Comparison of ENCODE assay signal across 1 cellular context in the genomic region with DNA sequence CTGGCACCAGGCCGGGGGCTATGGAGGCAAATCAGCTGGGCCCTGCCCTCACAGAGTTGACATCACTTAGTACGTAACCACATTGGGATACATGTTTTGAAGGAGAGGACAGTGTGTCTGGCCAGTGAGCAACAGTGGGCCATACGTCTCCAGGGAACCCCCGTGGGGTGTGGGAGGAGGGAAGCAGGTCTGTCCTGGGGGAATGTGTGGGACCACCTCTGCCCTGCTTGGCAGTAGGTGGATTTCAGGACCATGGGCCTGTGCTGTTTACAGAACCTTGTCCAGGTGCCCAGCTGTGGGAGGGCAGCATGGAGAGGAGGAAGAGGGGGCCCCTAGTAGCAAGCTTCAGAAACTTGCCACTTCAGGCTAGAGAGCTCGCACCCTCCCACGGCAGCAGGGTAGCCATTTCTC.
TF ChIP-seq lines count a peak whose summit lies in the region.

No MANE protein-coding gene starts in this region.

TF ChIP-seq in H1, 55 proteins besides CTCF, POLR2A, EP300 and RAD21:
- TF ChIP-seq SUZ12 (IDR thresholded peaks at IDR 0.05; ENCODE audit: low read length) = no peak
- TF ChIP-seq FOSL1 (IDR thresholded peaks at IDR 0.05; ENCODE audit: insufficient read depth, low read depth, low read length) = no peak
- TF ChIP-seq SP1 (IDR thresholded peaks at IDR 0.05; ENCODE audit: low read depth, low read length) = no peak
- TF ChIP-seq JUND (IDR thresholded peaks at IDR 0.05; ENCODE audit: low read length) = no peak
- no peak for TF ChIP-seq TAF1 (IDR thresholded peaks at IDR 0.05; ENCODE audit: low read depth, low read length)
TF ChIP-seq in H1: peak in this region for 0.
